10 cellular contexts compared by ENCODE assay signal in the genomic region with DNA sequence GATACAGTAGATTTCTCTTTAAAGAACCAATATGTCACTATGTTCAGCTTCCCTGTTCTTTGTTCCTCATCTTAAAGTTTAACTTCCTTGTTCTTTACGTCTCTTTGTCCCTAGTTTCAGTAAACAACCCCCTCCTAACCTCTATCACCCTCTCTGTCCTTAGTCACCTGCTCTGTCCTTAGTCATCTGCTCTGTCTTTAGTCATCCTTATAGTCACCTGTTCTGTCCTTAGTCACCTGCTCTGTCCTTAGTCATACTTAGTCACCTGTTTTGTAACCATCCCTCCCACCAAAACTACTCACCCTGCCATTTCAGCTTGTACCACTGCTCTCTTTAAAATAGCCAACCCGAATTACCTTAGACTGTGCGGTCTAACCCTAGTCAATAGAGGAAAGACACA.
DNase-seq lines count a peak whose midpoint lies in the region; ATAC-seq, FAIRE-seq and TF ChIP-seq lines count a peak whose summit lies in the region.
"Had no signal": no experiment of that assay in that cellular context is flagged by ENCODE, and none has a peak within 500 bp of the region (broad histone marks: within the 10 kb centered on the region; RNA-seq: fewer than 3 reads in every experiment).

No MANE protein-coding gene starts in this region.

- no peak for FAIRE-seq in K562 (lab: Jason Lieb, UNC)
- no peak for FAIRE-seq in HTR-8/SVneo (lab: Jason Lieb, UNC)

- CTCF ChIA-PET in K562 (lab: Yijun Ruan, JAX; ENCODE audit: low intra/inter-chr PET ratio): interaction anchor here (1.6 to 3.5 kb wide), 2 partner anchors 255 to 430 kb away, joined by 6 to 27 read pairs; no protein-coding TSS in a partner anchor

- H3K36me3 ChIP-seq in K562 (ENCODE audit: control insufficient read depth, insufficient read depth, low read length): no peaks in the 10 kb centered on the region

- TF ChIP-seq POLR2A in K562 (conservative IDR thresholded peaks at IDR 0.05): no peak

- no peaks in the 10 kb centered on the region for H3K9me3 ChIP-seq in K562 (replicated peaks; ENCODE audit: control insufficient read depth, insufficient read depth, low read depth, low read length)

- H2AFZ ChIP-seq in K562 (ENCODE audit: low read depth, low read length): no peak overlapping the region

- no peaks in the 10 kb centered on the region for H3K79me2 ChIP-seq in K562 (ENCODE audit: control insufficient read depth, insufficient read depth, low read length)

- DNase-seq in DMS153 (lab: John Stamatoyannopoulos, UW) (peak; percentile 10), DMS153 treated with DMSO at 0.1 percent for 48 hours (lab: John Stamatoyannopoulos, UW; ENCODE audit: unreplicated experiment) (no peak), KBM-7 (peak; percentile 24), K562 (ENCODE audit: extremely low read depth in 1 of 4, low spot score in 3 of 4) (no peak), pons (ENCODE audit: low spot score) (peak; percentile 6), DMS79 (lab: John Stamatoyannopoulos, UW) (no peak), NCI-H1436 (lab: John Stamatoyannopoulos, UW) (no peak), HTR-8/SVneo (ENCODE audit: insufficient read length, low spot score) (no peak)
- DNase-seq: NCI-H187 had no signal

- no peak overlapping the region for H3K27ac ChIP-seq in K562 (ENCODE audit: extremely low read depth, low read depth, low read length)
- H3K27ac ChIP-seq: 22Rv1 had no signal

- H4K20me1 ChIP-seq in K562 (replicated peaks; ENCODE audit: control insufficient read depth, insufficient read depth, low read length): no peaks in the 10 kb centered on the region

- POLR2A ChIA-PET in K562 (lab: Yijun Ruan, JAX): no interaction called here

- in situ Hi-C loops in KBM-7 (cut with MboI; ENCODE audit: low pct_unique_long_range_greater_than_20kb, low sequenced_read_pairs): loop anchor here (25.0 kb wide), 2 partner anchors 246 to 421 kb away; no protein-coding TSS in a partner anchor
- in situ Hi-C loops in K562 (cut with MboI): loop anchor here (25.0 kb wide), 1 partner anchor 546 kb away; no protein-coding TSS in a partner anchor

- no peak overlapping the region for H3K9ac ChIP-seq in K562 (ENCODE audit: insufficient read depth in 1 of 2, low read depth in 2 of 2, low read length in 2 of 2)

- WGBS in K562 (ENCODE audit: insufficient coverage, low coverage, missing lambda C conversion rate): 0% methylated on average over 3 of the region's 3 CpGs

- ATAC-seq in K562: no peak

- no peak for TF ChIP-seq EP300 in K562 (IDR thresholded peaks at IDR 0.05; ENCODE audit: low read length)

- BruUV-seq in K562 (replicated peaks; lab: Mats Ljungman, UMichigan): no TSS peak

- no peaks in the 10 kb centered on the region for H3K9me1 ChIP-seq in K562 (ENCODE audit: control insufficient read depth, insufficient read depth, low read length)

- no peak overlapping the region for H3K4me3 ChIP-seq in K562

- no peak overlapping the region for H3K4me2 ChIP-seq in K562 (ENCODE audit: insufficient read depth, low read length)

- H3K27me3 ChIP-seq in K562 (ENCODE audit: control insufficient read depth in 2 of 2, insufficient read depth in 2 of 2, low read length in 2 of 2): no peaks in the 10 kb centered on the region; a peak in 1 of 5 replicates

- H3K4me1 ChIP-seq in K562 (replicated peaks in 1 of 2; ENCODE audit: control insufficient read depth in 2 of 2, insufficient read depth in 2 of 2, low read length in 2 of 2): no peaks in the 10 kb centered on the region

- intact Hi-C loops in K562 (cut with micrococcal nuclease): loop anchor here (2.0 to 10.0 kb wide), 4 partner anchors 391 to 642 kb away; no protein-coding TSS in a partner anchor

- no peak for TF ChIP-seq RAD21 in K562 (CRISPR knock-in tag; conservative IDR thresholded peaks at IDR 0.05 in 1 of 2, IDR thresholded peaks at IDR 0.05 in 1 of 2)

- TF ChIP-seq CTCF in K562 (IDR thresholded peaks at IDR 0.05 in 2 of 3, conservative IDR thresholded peaks at IDR 0.05 in 1 of 3; ENCODE audit: insufficient read depth in 2 of 3, low read depth in 1 of 3, low read length in 3 of 3): no peak

TF ChIP-seq in K562, 482 proteins besides CTCF, POLR2A, EP300 and RAD21:
- TF ChIP-seq PHF21A (IDR thresholded peaks at IDR 0.05; ENCODE audit: borderline replicate concordance, low read depth) (no peak), FOSL1 (tag; conservative IDR thresholded peaks at IDR 0.05) (peak; percentile 65; the same call in 1 of the 2 replicates), TRIM24 (IDR thresholded peaks at IDR 0.05) (peak in 1 of 2 experiments; percentile 23; a peak in 1 of 4 replicates), JUN (IDR thresholded peaks at IDR 0.05; ENCODE audit: borderline replicate concordance, low read depth, low read length) (0 out of 2 replicates have a peak, but pooled peaks have one; percentile 20), JUN (CRISPR knock-in tag; IDR thresholded peaks at IDR 0.05; ENCODE audit: borderline replicate concordance) (no peak)
- TF ChIP-seq, protein P1, sequence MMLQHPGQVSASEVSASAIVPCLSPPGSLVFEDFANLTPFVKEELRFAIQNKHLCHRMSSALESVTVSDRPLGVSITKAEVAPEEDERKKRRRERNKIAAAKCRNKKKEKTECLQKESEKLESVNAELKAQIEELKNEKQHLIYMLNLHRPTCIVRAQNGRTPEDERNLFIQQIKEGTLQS (IDR thresholded peaks at IDR 0.05): peak; percentile 51
- TF ChIP-seq, protein P1 (CRISPR knock-in tag; conservative IDR thresholded peaks at IDR 0.05): no peak

Comparison
In these comparisons a context has a peak if more than half of its experiments do, and no peak if none do; other contexts are left out.
1. DNase-seq: peak in DMS153 (single experiment), KBM-7 (single experiment) and pons (single experiment); none in DMS153 treated with DMSO at 0.1 percent for 48 hours (single experiment), K562 (0 of 4), DMS79 (single experiment), NCI-H1436 (single experiment) and HTR-8/SVneo (single experiment).